1 cellular context compared by ENCODE assay signal in genomic region chr11:67372232-67372992, GRCh38.
TF ChIP-seq lines count a peak whose summit lies in the region.

No MANE protein-coding gene starts in this region.

TF ChIP-seq in K562, 482 proteins besides CTCF, POLR2A, EP300 and RAD21 (continues in another document):
- TF ChIP-seq ZNF280B (CRISPR knock-in tag; IDR thresholded peaks at IDR 0.05): no peak
- TF ChIP-seq RB1 (IDR thresholded peaks at IDR 0.05; ENCODE audit: low read depth): peak; percentile 30; the same call in 1 of the 2 replicates
- TF ChIP-seq ZNF668 (CRISPR knock-in tag; IDR thresholded peaks at IDR 0.05): no peak
- TF ChIP-seq, protein P1, sequence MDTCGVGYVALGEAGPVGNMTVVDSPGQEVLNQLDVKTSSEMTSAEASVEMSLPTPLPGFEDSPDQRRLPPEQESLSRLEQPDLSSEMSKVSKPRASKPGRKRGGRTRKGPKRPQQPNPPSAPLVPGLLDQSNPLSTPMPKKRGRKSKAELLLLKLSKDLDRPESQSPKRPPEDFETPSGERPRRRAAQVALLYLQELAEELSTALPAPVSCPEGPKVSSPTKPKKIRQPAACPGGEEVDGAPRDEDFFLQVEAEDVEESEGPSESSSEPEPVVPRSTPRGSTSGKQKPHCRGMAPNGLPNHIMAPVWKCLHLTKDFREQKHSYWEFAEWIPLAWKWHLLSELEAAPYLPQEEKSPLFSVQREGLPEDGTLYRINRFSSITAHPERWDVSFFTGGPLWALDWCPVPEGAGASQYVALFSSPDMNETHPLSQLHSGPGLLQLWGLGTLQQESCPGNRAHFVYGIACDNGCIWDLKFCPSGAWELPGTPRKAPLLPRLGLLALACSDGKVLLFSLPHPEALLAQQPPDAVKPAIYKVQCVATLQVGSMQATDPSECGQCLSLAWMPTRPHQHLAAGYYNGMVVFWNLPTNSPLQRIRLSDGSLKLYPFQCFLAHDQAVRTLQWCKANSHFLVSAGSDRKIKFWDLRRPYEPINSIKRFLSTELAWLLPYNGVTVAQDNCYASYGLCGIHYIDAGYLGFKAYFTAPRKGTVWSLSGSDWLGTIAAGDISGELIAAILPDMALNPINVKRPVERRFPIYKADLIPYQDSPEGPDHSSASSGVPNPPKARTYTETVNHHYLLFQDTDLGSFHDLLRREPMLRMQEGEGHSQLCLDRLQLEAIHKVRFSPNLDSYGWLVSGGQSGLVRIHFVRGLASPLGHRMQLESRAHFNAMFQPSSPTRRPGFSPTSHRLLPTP (IDR thresholded peaks at IDR 0.05; ENCODE audit: borderline replicate concordance, extremely low read depth, insufficient read length): no peak
- no peak for TF ChIP-seq LCOR (CRISPR knock-in tag; IDR thresholded peaks at IDR 0.05)
- TF ChIP-seq HNRNPUL1 (IDR thresholded peaks at IDR 0.05; ENCODE audit: low read length): no peak
- no peak for TF ChIP-seq MCM3 (IDR thresholded peaks at IDR 0.05)
- TF ChIP-seq SRSF7 (optimal IDR thresholded peaks at IDR 0.05; ENCODE audit: low read depth, low read length): no peak
- TF ChIP-seq KDM1A (IDR thresholded peaks at IDR 0.05): no peak
- no peak for TF ChIP-seq MAX (CRISPR knock-in tag; IDR thresholded peaks at IDR 0.05)
- TF ChIP-seq ATF7 (IDR thresholded peaks at IDR 0.05): no peak
- no peak for TF ChIP-seq CHD1 (IDR thresholded peaks at IDR 0.05; ENCODE audit: low read length)
- no peak for TF ChIP-seq NCOA1 (IDR thresholded peaks at IDR 0.05; ENCODE audit: low read depth)
- no peak for TF ChIP-seq TGIF2 (CRISPR knock-in tag; IDR thresholded peaks at IDR 0.05)
- TF ChIP-seq KDM4B (IDR thresholded peaks at IDR 0.05; ENCODE audit: borderline replicate concordance in 2 of 2, low read depth in 1 of 2): no peak
- 0 out of 2 replicates have a peak, but pooled peaks have one; percentile 31 for TF ChIP-seq HMGXB4 (CRISPR knock-in tag; IDR thresholded peaks at IDR 0.05)
- TF ChIP-seq SMC3 (conservative IDR thresholded peaks at IDR 0.05; ENCODE audit: insufficient read depth, low read depth, low read length): no peak
- TF ChIP-seq TAF9B (IDR thresholded peaks at IDR 0.05; ENCODE audit: partially characterized antibody): no peak
- TF ChIP-seq SMARCE1 (IDR thresholded peaks at IDR 0.05): no peak
- TF ChIP-seq NFATC3 (IDR thresholded peaks at IDR 0.05): no peak
- 0 out of 2 replicates have a peak, but pooled peaks have one; percentile 15 for TF ChIP-seq ZSCAN32 (CRISPR knock-in tag; IDR thresholded peaks at IDR 0.05)
- no peak for TF ChIP-seq TCF7 (IDR thresholded peaks at IDR 0.05; ENCODE audit: borderline replicate concordance)
- no peak for TF ChIP-seq ZNF436 (CRISPR knock-in tag; IDR thresholded peaks at IDR 0.05)
- TF ChIP-seq SMARCA5 (IDR thresholded peaks at IDR 0.05): no peak
- TF ChIP-seq, protein P2, sequence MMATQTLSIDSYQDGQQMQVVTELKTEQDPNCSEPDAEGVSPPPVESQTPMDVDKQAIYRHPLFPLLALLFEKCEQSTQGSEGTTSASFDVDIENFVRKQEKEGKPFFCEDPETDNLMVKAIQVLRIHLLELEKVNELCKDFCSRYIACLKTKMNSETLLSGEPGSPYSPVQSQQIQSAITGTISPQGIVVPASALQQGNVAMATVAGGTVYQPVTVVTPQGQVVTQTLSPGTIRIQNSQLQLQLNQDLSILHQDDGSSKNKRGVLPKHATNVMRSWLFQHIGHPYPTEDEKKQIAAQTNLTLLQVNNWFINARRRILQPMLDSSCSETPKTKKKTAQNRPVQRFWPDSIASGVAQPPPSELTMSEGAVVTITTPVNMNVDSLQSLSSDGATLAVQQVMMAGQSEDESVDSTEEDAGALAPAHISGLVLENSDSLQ (IDR thresholded peaks at IDR 0.05): no peak
- no peak for TF ChIP-seq RCOR1 (IDR thresholded peaks at IDR 0.05; ENCODE audit: borderline replicate concordance in 1 of 2, low read depth in 2 of 2, low read length in 2 of 2)
- no peak for TF ChIP-seq KLF16 (IDR thresholded peaks at IDR 0.05)
- TF ChIP-seq SP2 (IDR thresholded peaks at IDR 0.05; ENCODE audit: extremely low read depth, low read depth, low read length, poor library complexity, severe bottlenecking): no peak
- TF ChIP-seq SMAD2 (IDR thresholded peaks at IDR 0.05; ENCODE audit: low read depth, low read length): no peak
- peak in 1 of 2 experiments; percentile 50; a peak in 1 of 4 replicates for TF ChIP-seq NONO (IDR thresholded peaks at IDR 0.05; ENCODE audit: low read depth in 2 of 2, low read length in 1 of 2)
- peak; percentile 88 for TF ChIP-seq VEZF1 (CRISPR knock-in tag; IDR thresholded peaks at IDR 0.05)
- TF ChIP-seq, protein P3, sequence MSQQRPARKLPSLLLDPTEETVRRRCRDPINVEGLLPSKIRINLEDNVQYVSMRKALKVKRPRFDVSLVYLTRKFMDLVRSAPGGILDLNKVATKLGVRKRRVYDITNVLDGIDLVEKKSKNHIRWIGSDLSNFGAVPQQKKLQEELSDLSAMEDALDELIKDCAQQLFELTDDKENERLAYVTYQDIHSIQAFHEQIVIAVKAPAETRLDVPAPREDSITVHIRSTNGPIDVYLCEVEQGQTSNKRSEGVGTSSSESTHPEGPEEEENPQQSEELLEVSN (IDR thresholded peaks at IDR 0.05; ENCODE audit: borderline replicate concordance in 1 of 2, extremely low read depth in 1 of 2, insufficient read depth in 1 of 2, insufficient read length in 1 of 2, low read depth in 1 of 2, low read length in 1 of 2, poor library complexity in 1 of 2, severe bottlenecking in 1 of 2): peak in 1 of 2 experiments; percentile 51
- no peak for TF ChIP-seq BRF2 (IDR thresholded peaks at IDR 0.05; ENCODE audit: borderline replicate concordance, insufficient read depth, insufficient read length)
- TF ChIP-seq MGA (IDR thresholded peaks at IDR 0.05): peak; percentile 32; the same call in 1 of the 2 replicates
- TF ChIP-seq CXXC5 (CRISPR knock-in tag; IDR thresholded peaks at IDR 0.05): peak; percentile 18; the same call in 1 of the 2 replicates
- TF ChIP-seq HNRNPK (IDR thresholded peaks at IDR 0.05; ENCODE audit: low read depth, low read length, poor library complexity, severe bottlenecking): no peak
- peak; percentile 51; the same call in 1 of the 2 replicates for TF ChIP-seq SMAD4 (CRISPR knock-in tag; conservative IDR thresholded peaks at IDR 0.05)
- no peak for TF ChIP-seq ZBED1 (IDR thresholded peaks at IDR 0.05)
